In genomic region chr12:132955933-132956725, GRCh38 we compare ENCODE assay signal across 8 cellular contexts. TPM values are rescaled to one million over a fixed set of nuclear protein-coding genes. Genes with fewer than 3 reads are reported as not detected.
DNase-seq lines count a peak whose midpoint lies in the region; ATAC-seq, FAIRE-seq and TF ChIP-seq lines count a peak whose summit lies in the region.

Gene ZNF605, minus strand, starts transcription at chr12:132956306. Its CDS starts 10,671 bp downstream, at chr12:132945635.

- peak within 1 kb of the TSS; percentile 64 to 78; a peak in 3 of 4 replicates for H3K4me3 ChIP-seq in DND-41 (ENCODE audit: low read depth in 1 of 2, low read length in 2 of 2)
- peak within 1 kb of the TSS; percentile 94 for H3K4me3 ChIP-seq in RWPE2 (ENCODE audit: severe bottlenecking)
- peak within 1 kb of the TSS; percentile 60 to 92 for H3K4me3 ChIP-seq in neuronal stem cell (ENCODE audit: low read length in 2 of 2)

- ATAC-seq in DND-41 (ENCODE audit: insufficient read depth, low read depth): peak; percentile 90
- peak; percentile 90 for ATAC-seq in GM21717 (IDR thresholded peaks at IDR 0.05; ENCODE audit: unreplicated experiment)
- ATAC-seq in RWPE2 (ENCODE audit: low read depth): peak; percentile 83

- peaks cover 51% of the 10 kb centered on the region for H3K79me2 ChIP-seq in DND-41 (ENCODE audit: insufficient read depth, low read length)

- H2AFZ ChIP-seq in DND-41 (ENCODE audit: low read depth, low read length): peak within 1 kb of the TSS; percentile 75
- peak within 1 kb of the TSS; percentile 99 for H2AFZ ChIP-seq in neuronal stem cell (ENCODE audit: low read length)

- H3K27ac ChIP-seq in DND-41 (ENCODE audit: low read length): peak within 1 kb of the TSS; percentile 82
- peak within 1 kb of the TSS; percentile 68 for H3K27ac ChIP-seq in RWPE2 (ENCODE audit: poor library complexity, severe bottlenecking)
- H3K27ac ChIP-seq in neuronal stem cell (replicated peaks; ENCODE audit: low read length): peak within 1 kb of the TSS; percentile 60

- H3K79me1 ChIP-seq in neuronal stem cell (ENCODE audit: low read depth, low read length): peaks cover 10% of the 10 kb centered on the region

- H3K4me2 ChIP-seq in DND-41 (ENCODE audit: insufficient read depth, low read length) (peak within 1 kb of the TSS; percentile 73), neuronal stem cell (ENCODE audit: insufficient read depth, low read length, poor library complexity, severe bottlenecking) (peak within 1 kb of the TSS; percentile 75)

- WGBS in neuronal stem cell (ENCODE audit: extremely low coverage in 2 of 2, insufficient read length in 2 of 2, insufficient replicate concordance in 1 of 2), 2 donors: no CpG with 5 or more reads among the region's 69 CpGs

- H2AK5ac ChIP-seq in neuronal stem cell (ENCODE audit: low read depth, low read length): peak within 1 kb of the TSS; percentile 56

- H3K4ac ChIP-seq in neuronal stem cell (ENCODE audit: low read length): no peak within 1 kb of the TSS

- peak within 1 kb of the TSS; percentile 93 for H3K23ac ChIP-seq in neuronal stem cell (ENCODE audit: low read depth, low read length, poor library complexity)

- H3K36me3 ChIP-seq in DND-41 (ENCODE audit: insufficient read depth, low read length): peaks cover 11% of the 10 kb centered on the region
- H3K36me3 ChIP-seq in RWPE2 (ENCODE audit: low read depth): no peaks in the 10 kb centered on the region; the same call in 1 of the 2 replicates
- H3K36me3 ChIP-seq in neuronal stem cell (replicated peaks in 1 of 2; ENCODE audit: control insufficient read depth in 2 of 2, insufficient read depth in 2 of 2, low read length in 2 of 2): peaks cover 0 to 5% of the 10 kb centered on the region in 2 donors

- peaks cover 22% of the 10 kb centered on the region for H3K4me1 ChIP-seq in DND-41 (ENCODE audit: insufficient read depth, low read length)
- peaks cover 6% of the 10 kb centered on the region for H3K4me1 ChIP-seq in RWPE2 (ENCODE audit: insufficient read depth, poor library complexity, severe bottlenecking)
- peaks cover 0 to 6% of the 10 kb centered on the region in 2 donors for H3K4me1 ChIP-seq in neuronal stem cell (ENCODE audit: control insufficient read depth in 2 of 2, insufficient read depth in 1 of 2, low read depth in 1 of 2, low read length in 2 of 2)

- no peak within 1 kb of the TSS for H2BK15ac ChIP-seq in neuronal stem cell (ENCODE audit: low read length)

- TF ChIP-seq CTCF in DND-41 (IDR thresholded peaks at IDR 0.05; ENCODE audit: borderline replicate concordance, extremely low read depth, low read length, poor library complexity, severe bottlenecking): no peak
- TF ChIP-seq CTCF in RWPE2 (IDR thresholded peaks at IDR 0.05; ENCODE audit: poor library complexity, severe bottlenecking): no peak

- H2BK12ac ChIP-seq in neuronal stem cell (ENCODE audit: low read length): no peak within 1 kb of the TSS

- H3K14ac ChIP-seq in neuronal stem cell (ENCODE audit: low read length): peak within 1 kb of the TSS; percentile 1

- H3K9ac ChIP-seq in DND-41 (ENCODE audit: low read depth, low read length) (peak within 1 kb of the TSS; percentile 65), neuronal stem cell (ENCODE audit: low read depth, low read length, poor library complexity) (peak within 1 kb of the TSS; percentile 86)

- in situ Hi-C loops in KBM-7 (cut with MboI; ENCODE audit: low pct_unique_long_range_greater_than_20kb, low sequenced_read_pairs): no loop called here

- no peak within 1 kb of the TSS for H2BK120ac ChIP-seq in neuronal stem cell (ENCODE audit: low read depth, low read length)

- H4K91ac ChIP-seq in neuronal stem cell (ENCODE audit: low read depth, low read length, poor library complexity): peak within 1 kb of the TSS; percentile 64

- peak within 1 kb of the TSS; percentile 94 for H3K18ac ChIP-seq in neuronal stem cell (ENCODE audit: low read length)

- no peak within 1 kb of the TSS for H4K8ac ChIP-seq in neuronal stem cell (ENCODE audit: low read depth, low read length)

- DNase-seq in DND-41 (peak; percentile 90), KBM-7 (peak; percentile 86), RWPE2 (ENCODE audit: low spot score) (peak; percentile 84), frontal cortex (ENCODE audit: low spot score in 2 of 2) (peak; percentile 94 to 96), neuronal stem cell (ENCODE audit: low spot score) (peak; percentile 81), stromal cell of bone marrow (ENCODE audit: low read depth) (peak; percentile 81)
- peak; percentile 86 for DNase-seq in activated naive CD4-positive, alpha-beta T cell treated with Interleukin-2 at 50 U/mL for 16 hours

- H4K20me1 ChIP-seq in DND-41 (ENCODE audit: insufficient read depth, low read length): no peaks in the 10 kb centered on the region

- peak within 1 kb of the TSS; percentile 42 for H2BK5ac ChIP-seq in neuronal stem cell (ENCODE audit: low read length)

- peaks cover 31% of the 10 kb centered on the region for H3K9me3 ChIP-seq in DND-41 (ENCODE audit: insufficient read depth, low read length, severe bottlenecking)
- peaks cover 13% of the 10 kb centered on the region for H3K9me3 ChIP-seq in RWPE2 (ENCODE audit: severe bottlenecking)
- H3K9me3 ChIP-seq in neuronal stem cell (replicated peaks in 1 of 2; ENCODE audit: control insufficient read depth in 2 of 2, insufficient read depth in 1 of 2, low read depth in 1 of 2, low read length in 2 of 2): peaks cover 24 to 52% of the 10 kb centered on the region in 2 donors

- no peaks in the 10 kb centered on the region for H3K27me3 ChIP-seq in DND-41 (ENCODE audit: insufficient read depth, low read length, poor library complexity)
- no peaks in the 10 kb centered on the region for H3K27me3 ChIP-seq in RWPE2 (ENCODE audit: insufficient read depth, poor library complexity, severe bottlenecking)
- H3K27me3 ChIP-seq in neuronal stem cell (ENCODE audit: control insufficient read depth in 3 of 3, insufficient read depth in 3 of 3, low read depth in 1 of 3, low read length in 3 of 3): no peaks in the 10 kb centered on the region

- FAIRE-seq in frontal cortex (lab: Jason Lieb, UNC): no peak

RNA-seq across cellular contexts. Expression of gene ZNF605, which starts in this region (rescaled TPM):
- total RNA-seq in frontal cortex: 18.8 TPM
- polyA plus RNA-seq in neuronal stem cell (2013, experiment 1 of 2): 10.4 TPM
- 9.8 TPM for polyA plus RNA-seq in neuronal stem cell (2013, experiment 2 of 2)

Comparison
In these comparisons a context has a peak if more than half of its experiments do, and no peak if none do; other contexts are left out.
1. Peak in every context shown above with its lines: DNase-seq, ATAC-seq, H3K4me3 ChIP-seq and H3K27ac ChIP-seq.